In genomic region chr9:93960971-93961841, GRCh38 we compare ENCODE assay signal across 1 cellular context.
A peak's percentile ranks its signal among the peaks of the same experiment; 100 is the strongest.
TF ChIP-seq lines count a peak whose summit lies in the region.

No MANE protein-coding gene starts in this region.

TF ChIP-seq in H1, 55 proteins besides CTCF, POLR2A, EP300 and RAD21 (continued from another document):
- no peak for TF ChIP-seq SIX5 (IDR thresholded peaks at IDR 0.05; ENCODE audit: low read depth, low read length)
- peak; percentile 27 for TF ChIP-seq EZH2 (IDR thresholded peaks at IDR 0.05; ENCODE audit: low read depth, low read length, severe bottlenecking)
- no peak for TF ChIP-seq CHD2 (IDR thresholded peaks at IDR 0.05; ENCODE audit: low read length)
- TF ChIP-seq, protein P1, sequence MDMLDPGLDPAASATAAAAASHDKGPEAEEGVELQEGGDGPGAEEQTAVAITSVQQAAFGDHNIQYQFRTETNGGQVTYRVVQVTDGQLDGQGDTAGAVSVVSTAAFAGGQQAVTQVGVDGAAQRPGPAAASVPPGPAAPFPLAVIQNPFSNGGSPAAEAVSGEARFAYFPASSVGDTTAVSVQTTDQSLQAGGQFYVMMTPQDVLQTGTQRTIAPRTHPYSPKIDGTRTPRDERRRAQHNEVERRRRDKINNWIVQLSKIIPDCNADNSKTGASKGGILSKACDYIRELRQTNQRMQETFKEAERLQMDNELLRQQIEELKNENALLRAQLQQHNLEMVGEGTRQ (IDR thresholded peaks at IDR 0.05; ENCODE audit: low read length), result no peak
- TF ChIP-seq RBBP5 (IDR thresholded peaks at IDR 0.05; ENCODE audit: borderline replicate concordance, low read depth, low read length), result no peak
- no peak for TF ChIP-seq MAFK (IDR thresholded peaks at IDR 0.05; ENCODE audit: low read depth, low read length)
- TF ChIP-seq, protein P2, sequence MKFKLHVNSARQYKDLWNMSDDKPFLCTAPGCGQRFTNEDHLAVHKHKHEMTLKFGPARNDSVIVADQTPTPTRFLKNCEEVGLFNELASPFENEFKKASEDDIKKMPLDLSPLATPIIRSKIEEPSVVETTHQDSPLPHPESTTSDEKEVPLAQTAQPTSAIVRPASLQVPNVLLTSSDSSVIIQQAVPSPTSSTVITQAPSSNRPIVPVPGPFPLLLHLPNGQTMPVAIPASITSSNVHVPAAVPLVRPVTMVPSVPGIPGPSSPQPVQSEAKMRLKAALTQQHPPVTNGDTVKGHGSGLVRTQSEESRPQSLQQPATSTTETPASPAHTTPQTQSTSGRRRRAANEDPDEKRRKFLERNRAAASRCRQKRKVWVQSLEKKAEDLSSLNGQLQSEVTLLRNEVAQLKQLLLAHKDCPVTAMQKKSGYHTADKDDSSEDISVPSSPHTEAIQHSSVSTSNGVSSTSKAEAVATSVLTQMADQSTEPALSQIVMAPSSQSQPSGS (IDR thresholded peaks at IDR 0.05; ENCODE audit: low read length), result no peak
- TF ChIP-seq TEAD4 (IDR thresholded peaks at IDR 0.05; ENCODE audit: low read depth, low read length), result 0 out of 2 replicates have a peak, but pooled peaks have one; percentile 35
- TF ChIP-seq FOSL1 (IDR thresholded peaks at IDR 0.05; ENCODE audit: insufficient read depth, low read depth, low read length), result no peak
- TF ChIP-seq CTBP2 (IDR thresholded peaks at IDR 0.05; ENCODE audit: borderline replicate concordance, insufficient read depth, insufficient read length, low read length), result no peak
TF ChIP-seq in H1: peak in this region for 3.
